25 cellular contexts compared by ENCODE assay signal in genomic region chr4:187073820-187074219, GRCh38.
"Had no signal": no experiment of that assay in that cellular context is flagged by ENCODE, and none has a peak within 500 bp of the region (broad histone marks: within the 10 kb centered on the region; RNA-seq: fewer than 3 reads in every experiment).

No MANE protein-coding gene starts in this region.

- H3K9me3 ChIP-seq: SJSA1 had no signal

- H3K4me3 Mint-ChIP-seq: IgD-negative memory B cell had no signal

- H3K36me3 Mint-ChIP-seq: IgD-negative memory B cell had no signal

- H3K9ac ChIP-seq: KMS-11 had no signal

- H3K27ac ChIP-seq: KMS-11, SJSA1, SK-N-MC had no signal

- H3K27me3 ChIP-seq: SJSA1 had no signal

- DNase-seq: Kasumi-1; MM.1S; NCI-H1105; NCI-H1417 treated with DMSO at 0.1 percent for 48 hours; NCI-H146; NCI-H1694 treated with DMSO at 0.1 percent for 48 hours; NCI-H1930; NCI-H2081; NCI-H2107; NCI-H226; NCI-H446; NCI-H510A; NCI-H524 treated with DMSO at 0.1 percent for 48 hours; NCI-H69; NCI-H774; NK-92 treated with Interleukin-12 subunit alpha and Interleukin-12 subunit beta, amount 100 ng/mL, for 24 hours; Right ventricle myocardium superior; RPMI8226; SIG-M5 had no signal

- H3K27ac Mint-ChIP-seq: IgD-negative memory B cell had no signal

- H3K27me3 Mint-ChIP-seq: IgD-negative memory B cell had no signal

- H3K36me3 ChIP-seq: SJSA1 had no signal

- H3K4me1 Mint-ChIP-seq: IgD-negative memory B cell had no signal

- ATAC-seq: HepG2, K562 had no signal

- H3K4me2 ChIP-seq: KMS-11 had no signal

- H3K4me1 ChIP-seq: SJSA1 had no signal

- H3K4me3 ChIP-seq: K562, SJSA1, SK-N-MC had no signal
